Comparison of ENCODE assay signal across 11 cellular contexts in genomic region chr3:171391432-171391831, GRCh38.
"Had no signal": no experiment of that assay in that cellular context is flagged by ENCODE, and none has a peak within 500 bp of the region (broad histone marks: within the 10 kb centered on the region; RNA-seq: fewer than 3 reads in every experiment).

No MANE protein-coding gene starts in this region.

- H3K4me3 Mint-ChIP-seq: GM23338, H9, HFFc6 had no signal

- H3K36me3 ChIP-seq: HAP-1 had no signal

- H3K27ac ChIP-seq: GM23248 had no signal

- H3K9me3 ChIP-seq: HAP-1 had no signal

- DNase-seq: GM23248, GOT3, H7, H9, HCEC 1CT, HFFc6 had no signal

- H3K27ac Mint-ChIP-seq: GM23338, H9, HFFc6 had no signal

- ATAC-seq: GM23338, HCT116 had no signal

- H3K9me3 Mint-ChIP-seq: HFFc6 had no signal

- FAIRE-seq: H1, H54 had no signal

- H3K4me3 ChIP-seq: GM23248, GM23338, HAP-1 had no signal
